ENCODE assay signal across 8 cellular contexts in the genomic region with DNA sequence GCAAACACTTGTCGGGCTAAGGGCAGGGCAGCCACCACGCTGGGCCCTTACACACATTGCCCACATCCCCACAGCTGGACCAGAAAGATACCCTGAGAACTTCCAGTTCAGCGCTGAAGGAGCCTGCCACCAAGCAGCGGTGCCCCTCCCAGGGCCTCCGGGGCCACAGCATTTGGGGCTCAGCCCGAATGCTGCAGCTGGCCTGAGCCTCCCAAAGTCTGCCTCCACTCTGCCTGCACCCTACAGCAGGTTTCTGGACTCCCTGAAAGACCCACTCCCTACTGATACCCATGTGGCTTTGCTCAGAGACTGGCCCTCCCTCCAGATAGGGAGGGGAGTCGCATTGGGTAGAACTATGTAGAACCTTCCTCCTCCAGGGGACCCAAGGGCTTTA. TPM values are rescaled to one million over a fixed set of nuclear protein-coding genes. Genes with fewer than 3 reads are reported as not detected.
DNase-seq lines count a peak whose midpoint lies in the region; ATAC-seq and TF ChIP-seq lines count a peak whose summit lies in the region.

No MANE protein-coding gene starts in this region.

- no peaks in the 10 kb centered on the region for H3K9me3 Mint-ChIP-seq in activated naive CD8-positive, alpha-beta T cell treated with anti-CD3 and anti-CD28 coated beads for 36 hours

- TF ChIP-seq CTCF in AG04450 (IDR thresholded peaks at IDR 0.05; ENCODE audit: low read depth, low read length) (no peak), HEK293 (tag by site-specific recombination; IDR thresholded peaks at IDR 0.05) (no peak)

- peaks cover 15% of the 10 kb centered on the region for H3K4me1 Mint-ChIP-seq in activated naive CD8-positive, alpha-beta T cell treated with anti-CD3 and anti-CD28 coated beads for 36 hours

- H3K36me3 Mint-ChIP-seq in activated naive CD8-positive, alpha-beta T cell treated with anti-CD3 and anti-CD28 coated beads for 36 hours = no peaks in the 10 kb centered on the region

- no peaks in the 10 kb centered on the region for H3K27me3 Mint-ChIP-seq in activated naive CD8-positive, alpha-beta T cell treated with anti-CD3 and anti-CD28 coated beads for 36 hours

- peak overlapping the region; percentile 85 for H3K4me3 Mint-ChIP-seq in activated naive CD8-positive, alpha-beta T cell treated with anti-CD3 and anti-CD28 coated beads for 36 hours

- DNase-seq in AG04450 (ENCODE audit: low read depth, low spot score) = no peak
- DNase-seq in activated naive CD8-positive, alpha-beta T cell treated with anti-CD3 and anti-CD28 coated beads for 36 hours = no peak
- no peak for DNase-seq in NCI-H226
- DNase-seq in NCI-H1417 treated with DMSO at 0.1 percent for 48 hours (lab: John Stamatoyannopoulos, UW) = no peak
- no peak for DNase-seq in posterior cingulate gyrus

- intact Hi-C loops in posterior cingulate gyrus (cut with DNase I) = no loop called here

- no peak overlapping the region for H3K27ac ChIP-seq in AG04450 (ENCODE audit: low read depth, low read length)
- H3K27ac ChIP-seq in HEK293 (ENCODE audit: extremely low read depth, low read depth, low read length) = no peak overlapping the region
- no peak overlapping the region for H3K27ac ChIP-seq in muscle layer of duodenum (ENCODE audit: low read length)

- peak overlapping the region; percentile 80 for H3K4me3 ChIP-seq in AG04450 (ENCODE audit: low read depth, low read length)
- no peak overlapping the region for H3K4me3 ChIP-seq in HEK293 (ENCODE audit: low read depth, low read length)
- H3K4me3 ChIP-seq in muscle layer of duodenum (ENCODE audit: low read depth in 1 of 2, low read length in 2 of 2) = peak overlapping the region; percentile 79 to 86

- no peaks in the 10 kb centered on the region for H3K4me1 ChIP-seq in HEK293 (ENCODE audit: control insufficient read depth, insufficient read depth, low read length)
- peaks cover 5 to 28% of the 10 kb centered on the region in 2 donors for H3K4me1 ChIP-seq in muscle layer of duodenum (ENCODE audit: control insufficient read depth in 1 of 2, insufficient read depth in 2 of 2, low read length in 2 of 2)

- CTCF ChIA-PET in AG04450 (lab: Charles Lee) = no interaction called here
- CTCF ChIA-PET in HEK293 (lab: Yijun Ruan, JAX) = no interaction called here

- H3K27me3 ChIP-seq in AG04450 (ENCODE audit: control insufficient read depth, insufficient read depth, low read length) = no peaks in the 10 kb centered on the region
- H3K27me3 ChIP-seq in muscle layer of duodenum (ENCODE audit: low read depth, low read length) = no peaks in the 10 kb centered on the region

- no peak for ATAC-seq in GM19351 (IDR thresholded peaks at IDR 0.05; ENCODE audit: unreplicated experiment)

- H3K9me3 ChIP-seq in AG04450 (ENCODE audit: control insufficient read depth, insufficient read depth, low read length) (no peaks in the 10 kb centered on the region; the same call in 1 of the 2 replicates), HEK293 (ENCODE audit: control insufficient read depth, insufficient read depth, low read depth, low read length) (no peaks in the 10 kb centered on the region), muscle layer of duodenum (ENCODE audit: control insufficient read depth in 1 of 2, low read length in 2 of 2) (no peaks in the 10 kb centered on the region)

- H3K27ac Mint-ChIP-seq in activated naive CD8-positive, alpha-beta T cell treated with anti-CD3 and anti-CD28 coated beads for 36 hours = peak overlapping the region; percentile 93

- POLR2A ChIA-PET in AG04450 (lab: Yijun Ruan, JAX) = no interaction called here
- POLR2A ChIA-PET in HEK293 (lab: Yijun Ruan, JAX) = no interaction called here

- H3K36me3 ChIP-seq in HEK293 (ENCODE audit: control insufficient read depth in 2 of 2, insufficient read depth in 1 of 2, low read length in 2 of 2) = peaks cover 0 to 4% of the 10 kb centered on the region in 2 experiments; a peak in 2 of 3 replicates
- H3K36me3 ChIP-seq in muscle layer of duodenum (ENCODE audit: control insufficient read depth in 1 of 2, insufficient read depth in 2 of 2, low read length in 2 of 2) = peaks cover 0 to 3% of the 10 kb centered on the region in 2 donors

TF ChIP-seq in HEK293, 187 proteins besides CTCF, POLR2A, EP300 and RAD21:
- no peak for TF ChIP-seq ZNF24 (tag by site-specific recombination; IDR thresholded peaks at IDR 0.05)
- TF ChIP-seq, protein P1, sequence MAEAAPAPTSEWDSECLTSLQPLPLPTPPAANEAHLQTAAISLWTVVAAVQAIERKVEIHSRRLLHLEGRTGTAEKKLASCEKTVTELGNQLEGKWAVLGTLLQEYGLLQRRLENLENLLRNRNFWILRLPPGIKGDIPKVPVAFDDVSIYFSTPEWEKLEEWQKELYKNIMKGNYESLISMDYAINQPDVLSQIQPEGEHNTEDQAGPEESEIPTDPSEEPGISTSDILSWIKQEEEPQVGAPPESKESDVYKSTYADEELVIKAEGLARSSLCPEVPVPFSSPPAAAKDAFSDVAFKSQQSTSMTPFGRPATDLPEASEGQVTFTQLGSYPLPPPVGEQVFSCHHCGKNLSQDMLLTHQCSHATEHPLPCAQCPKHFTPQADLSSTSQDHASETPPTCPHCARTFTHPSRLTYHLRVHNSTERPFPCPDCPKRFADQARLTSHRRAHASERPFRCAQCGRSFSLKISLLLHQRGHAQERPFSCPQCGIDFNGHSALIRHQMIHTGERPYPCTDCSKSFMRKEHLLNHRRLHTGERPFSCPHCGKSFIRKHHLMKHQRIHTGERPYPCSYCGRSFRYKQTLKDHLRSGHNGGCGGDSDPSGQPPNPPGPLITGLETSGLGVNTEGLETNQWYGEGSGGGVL (tag by site-specific recombination; IDR thresholded peaks at IDR 0.05) = peak; percentile 57
- TF ChIP-seq ZNF341 (tag by site-specific recombination; IDR thresholded peaks at IDR 0.05; ENCODE audit: low read depth) = peak; percentile 22
- peak; percentile 67 for TF ChIP-seq ZNF335 (tag by site-specific recombination; conservative IDR thresholded peaks at IDR 0.05)
- no peak for TF ChIP-seq ZNF146 (tag by site-specific recombination; IDR thresholded peaks at IDR 0.05)

RNA-seq across cellular contexts. Expression of gene MCRIP1, which starts 1.5 kb away (rescaled TPM):
- polyA plus RNA-seq in AG04450 (2011; rRNA removed) = 63.2 and 88.2 TPM in 2 replicates
- 15.6 and 16.4 TPM in 2 replicates for polyA minus RNA-seq in AG04450 (2011; rRNA and poly(A)+ RNA removed)
- total RNA-seq in activated naive CD8-positive, alpha-beta T cell treated with anti-CD3 and anti-CD28 coated beads for 36 hours = 10 to 100 TPM; 45.4 to 48.4 TPM

RNA-seq across cellular contexts. Expression of gene PPP1R27, which starts 3.3 kb away (rescaled TPM):
- not detected in 2 replicates for polyA plus RNA-seq in AG04450 (2011; rRNA removed)
- polyA minus RNA-seq in AG04450 (2011; rRNA and poly(A)+ RNA removed) = not detected in 2 replicates
- not detected for total RNA-seq in activated naive CD8-positive, alpha-beta T cell treated with anti-CD3 and anti-CD28 coated beads for 36 hours

RNA-seq across cellular contexts. Expression of gene GCGR, which starts 27.6 kb away (rescaled TPM):
- not detected in 2 replicates for polyA plus RNA-seq in AG04450 (2011; rRNA removed)
- not detected in 2 replicates for polyA minus RNA-seq in AG04450 (2011; rRNA and poly(A)+ RNA removed)
- total RNA-seq in activated naive CD8-positive, alpha-beta T cell treated with anti-CD3 and anti-CD28 coated beads for 36 hours = not detected

RNA-seq across cellular contexts. Expression of gene P4HB, which starts 28.8 kb away (rescaled TPM):
- 158 and 342 TPM in 2 replicates for polyA plus RNA-seq in AG04450 (2011; rRNA removed)
- 175 and 204 TPM in 2 replicates for polyA minus RNA-seq in AG04450 (2011; rRNA and poly(A)+ RNA removed)
- 100 to 1,000 TPM; 395 to 405 TPM for total RNA-seq in activated naive CD8-positive, alpha-beta T cell treated with anti-CD3 and anti-CD28 coated beads for 36 hours

RNA-seq across cellular contexts. Expression of gene ARHGDIA, which starts 39.6 kb away (rescaled TPM):
- 62.2 and 78.6 TPM in 2 replicates for polyA plus RNA-seq in AG04450 (2011; rRNA removed)
- polyA minus RNA-seq in AG04450 (2011; rRNA and poly(A)+ RNA removed) = 48.6 and 62.3 TPM in 2 replicates
- 100 to 1,000 TPM; 556 to 594 TPM for total RNA-seq in activated naive CD8-positive, alpha-beta T cell treated with anti-CD3 and anti-CD28 coated beads for 36 hours
